Comparison of ENCODE assay signal across 9 cellular contexts in the genomic region with DNA sequence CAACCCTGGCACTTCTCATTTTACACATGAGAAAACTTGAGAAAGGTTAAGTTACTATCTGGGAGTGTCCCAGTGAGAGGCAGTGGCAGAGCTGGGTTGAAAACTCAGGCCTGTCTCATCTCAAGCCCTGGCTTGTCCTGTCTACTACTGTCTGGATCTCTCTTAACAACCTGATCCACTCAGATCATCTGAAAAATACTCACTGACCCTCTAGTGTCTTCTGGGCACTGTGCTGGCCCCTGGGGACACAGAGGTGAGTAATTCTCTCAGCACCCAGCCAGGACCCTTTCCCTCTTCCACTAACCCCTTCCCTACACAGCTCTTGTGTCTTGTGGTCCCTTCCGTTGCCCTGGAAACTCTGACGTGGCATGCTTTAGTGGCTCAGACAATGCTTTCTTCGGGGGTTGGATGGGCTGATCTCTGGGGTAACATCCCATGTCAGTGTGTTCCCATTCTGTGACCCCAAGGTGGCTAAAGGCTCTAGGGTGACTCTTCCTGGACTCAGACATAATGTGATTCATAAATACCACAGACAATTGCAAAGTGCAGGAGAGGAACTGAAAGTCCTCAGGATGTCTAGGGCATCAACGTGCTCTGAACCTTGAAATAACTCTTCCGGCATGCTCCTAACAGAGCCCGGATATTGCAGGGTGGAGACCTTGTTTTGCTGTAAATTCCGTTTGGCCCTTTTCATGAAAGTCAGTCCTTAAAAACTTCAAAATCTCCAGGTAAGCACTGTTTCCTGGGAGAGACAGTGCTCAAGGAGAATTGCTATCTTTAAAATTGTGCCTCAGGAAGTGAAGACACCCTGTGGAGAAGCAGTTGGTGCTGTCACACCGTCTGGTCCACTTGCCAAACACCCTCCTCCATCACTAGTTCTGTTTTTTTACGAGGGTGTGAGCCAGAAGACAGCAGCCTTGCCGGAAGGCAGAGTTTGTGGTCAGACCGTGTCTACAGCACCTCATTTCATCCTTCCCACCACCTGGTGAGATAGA. TPM values are rescaled to one million over a fixed set of nuclear protein-coding genes. Genes with fewer than 3 reads are reported as not detected.
DNase-seq lines count a peak whose midpoint lies in the region; ATAC-seq and TF ChIP-seq lines count a peak whose summit lies in the region.
"Had no signal": no experiment of that assay in that cellular context is flagged by ENCODE, and none has a peak within 500 bp of the region (broad histone marks: within the 10 kb centered on the region; RNA-seq: fewer than 3 reads in every experiment).

No MANE protein-coding gene starts in this region.

- peak overlapping the region; percentile 74 for H3K9ac ChIP-seq in Loucy (ENCODE audit: low read depth, low read length, poor library complexity, severe bottlenecking)
- peak overlapping the region; percentile 37 for H3K9ac ChIP-seq in mesendoderm (ENCODE audit: low read length)
- no peak overlapping the region for H3K9ac ChIP-seq in GM23248

- H2BK120ac ChIP-seq in mesendoderm (ENCODE audit: low read depth, low read length) = peak overlapping the region; percentile 92

- peak overlapping the region; percentile 85 for H2BK5ac ChIP-seq in mesendoderm (ENCODE audit: low read length)

- H3K18ac ChIP-seq in mesendoderm (ENCODE audit: low read length) = peak overlapping the region; percentile 78

- peak overlapping the region; percentile 79 for H3K56ac ChIP-seq in mesendoderm (ENCODE audit: low read length)

- in situ Hi-C loops in GM23248 (cut with MboI) = no loop called here

- H3K79me1 ChIP-seq in mesendoderm (ENCODE audit: low read length) = no peaks in the 10 kb centered on the region

- ATAC-seq in GM21619 (IDR thresholded peaks at IDR 0.05; ENCODE audit: unreplicated experiment) (peak; percentile 79), upper lobe of right lung (peak; percentile 67)

- no peaks in the 10 kb centered on the region for H3K27me3 ChIP-seq in Loucy (ENCODE audit: insufficient read depth, low read length, poor library complexity, severe bottlenecking)
- H3K27me3 ChIP-seq in mesendoderm (ENCODE audit: insufficient read depth, low read length, poor library complexity) = peaks cover 10% of the 10 kb centered on the region
- peaks cover 22% of the 10 kb centered on the region for H3K27me3 ChIP-seq in upper lobe of right lung
- H3K27me3 ChIP-seq in GM23248 (replicated peaks; ENCODE audit: insufficient read depth) = peaks cover 27% of the 10 kb centered on the region

- H3K9me2 ChIP-seq in Loucy (replicated peaks; ENCODE audit: low read depth, low read length) (no peaks in the 10 kb centered on the region), GM23248 (ENCODE audit: insufficient read depth) (no peaks in the 10 kb centered on the region)

- H3K23ac ChIP-seq in mesendoderm (ENCODE audit: low read length) = peak overlapping the region; percentile 10

- H3K4me2 ChIP-seq in Loucy (ENCODE audit: low read depth, low read length, poor library complexity, severe bottlenecking) = peak overlapping the region; percentile 74
- no peak overlapping the region for H3K4me2 ChIP-seq in mesendoderm (ENCODE audit: low read length)
- no peak overlapping the region for H3K4me2 ChIP-seq in GM23248 (ENCODE audit: unreplicated experiment)

- peak overlapping the region; percentile 59 for H3K4me3 ChIP-seq in Loucy (ENCODE audit: low read length, poor library complexity, severe bottlenecking)
- no peak overlapping the region for H3K4me3 ChIP-seq in mesendoderm (ENCODE audit: low read length)
- no peak overlapping the region for H3K4me3 ChIP-seq in upper lobe of right lung
- no peak overlapping the region for H3K4me3 ChIP-seq in GM23248

- H3K4ac ChIP-seq in mesendoderm (ENCODE audit: low read depth, low read length) = peak overlapping the region; percentile 87

- intact Hi-C loops in upper lobe of right lung (cut with DNase I) = no loop called here

- TF ChIP-seq CTCF in GM10266 (IDR thresholded peaks at IDR 0.05; ENCODE audit: control insufficient read depth, insufficient read depth, low read depth, missing control alignments) = no peak
- TF ChIP-seq CTCF in Loucy (conservative IDR thresholded peaks at IDR 0.05; ENCODE audit: low read length) = no peak
- TF ChIP-seq CTCF in upper lobe of right lung (IDR thresholded peaks at IDR 0.05) = no peak

- no peaks in the 10 kb centered on the region for H3K79me2 ChIP-seq in Loucy (ENCODE audit: insufficient read depth, low read length)
- H3K79me2 ChIP-seq in mesendoderm (ENCODE audit: control insufficient read depth, insufficient read depth, low read length) = no peaks in the 10 kb centered on the region
- H3K79me2 ChIP-seq in GM23248 (ENCODE audit: insufficient read depth) = no peaks in the 10 kb centered on the region

- H3K4me1 ChIP-seq in Loucy (ENCODE audit: insufficient read depth, low read length, poor library complexity, severe bottlenecking) = peaks cover 56% of the 10 kb centered on the region
- H3K4me1 ChIP-seq in mesendoderm (ENCODE audit: control insufficient read depth, low read depth, low read length) = peaks cover 22% of the 10 kb centered on the region
- H3K4me1 ChIP-seq in upper lobe of right lung = no peaks in the 10 kb centered on the region
- no peaks in the 10 kb centered on the region for H3K4me1 ChIP-seq in GM23248 (ENCODE audit: insufficient read depth)

- H3K9me3 ChIP-seq in Loucy (ENCODE audit: insufficient read depth, low read depth, low read length) = no peaks in the 10 kb centered on the region
- H3K9me3 ChIP-seq in upper lobe of right lung = no peaks in the 10 kb centered on the region
- no peaks in the 10 kb centered on the region for H3K9me3 ChIP-seq in GM23248 (ENCODE audit: low read depth)

- peak overlapping the region; percentile 97 for H4K5ac ChIP-seq in mesendoderm (ENCODE audit: low read length)

- H4K8ac ChIP-seq in mesendoderm (ENCODE audit: low read depth, low read length) = no peak overlapping the region

- H2BK15ac ChIP-seq in mesendoderm (replicated peaks; ENCODE audit: low read depth) = no peak overlapping the region

- peak overlapping the region; percentile 13 for H2AK5ac ChIP-seq in mesendoderm (ENCODE audit: low read length)

- no CpG with 5 or more reads among the region's 11 CpGs for WGBS in mesendoderm (ENCODE audit: extremely low coverage, insufficient coverage, low lambda C conversion rate)
- 65 to 71% methylated on average over 11 of the region's 11 CpGs for WGBS in GM23248 (ENCODE audit: low coverage in 1 of 2, low lambda C conversion rate in 2 of 2, missing lambda C conversion rate in 2 of 2), 2 experiments

- H3K27ac ChIP-seq in mesendoderm (ENCODE audit: low read depth, low read length) (peak overlapping the region; percentile 73), upper lobe of right lung (peak overlapping the region; percentile 70), GM23248 (no peak overlapping the region)

- H4K20me1 ChIP-seq in Loucy (ENCODE audit: insufficient read depth, low read length, poor library complexity, severe bottlenecking) (no peaks in the 10 kb centered on the region), GM23248 (ENCODE audit: insufficient read depth) (no peaks in the 10 kb centered on the region)

- peak overlapping the region; percentile 57 for H2AFZ ChIP-seq in Loucy (ENCODE audit: low read length)
- no peak overlapping the region for H2AFZ ChIP-seq in GM23248

- DNase-seq in GM10266 (ENCODE audit: extremely low spot score) (peak; percentile 69), mesendoderm (peak; percentile 90), upper lobe of right lung (no peak), GM23248 (no peak), NCI-H446 treated with DMSO at 0.1 percent for 48 hours (lab: John Stamatoyannopoulos, UW) (no peak)
- DNase-seq in activated CD8-positive, alpha-beta memory T cell treated with anti-CD3 and anti-CD28 coated beads, Interleukin-2, amount 50 U/mL, for 4 hours = peak; percentile 74

- peaks cover 5% of the 10 kb centered on the region; the same call in 1 of the 2 replicates for H3F3A ChIP-seq in Loucy (ENCODE audit: low read depth)
- no peaks in the 10 kb centered on the region for H3F3A ChIP-seq in GM23248 (ENCODE audit: insufficient read depth)

- H3K36me3 ChIP-seq in Loucy (ENCODE audit: insufficient read depth, low read length) (no peaks in the 10 kb centered on the region), mesendoderm (ENCODE audit: control insufficient read depth, insufficient read depth, low read length) (no peaks in the 10 kb centered on the region), upper lobe of right lung (no peaks in the 10 kb centered on the region), GM23248 (ENCODE audit: low read depth) (no peaks in the 10 kb centered on the region)

RNA-seq across cellular contexts. Expression of gene SHISAL2A, which starts 4.0 kb away (rescaled TPM):
- 0.90 TPM for polyA plus RNA-seq in mesendoderm (2013, experiment 1 of 2)
- 0.87 TPM for polyA plus RNA-seq in mesendoderm (2013, experiment 2 of 2)
- 0.81 TPM for total RNA-seq in upper lobe of right lung
- not detected in 2 replicates for total RNA-seq in GM23248 (2014; rRNA removed; shearing (Covaris generic))
- not detected in 2 replicates for polyA plus RNA-seq in GM23248 (2016; fragmentation: Nextera tagmentation; extraction: Ambion mirVana)
- total RNA-seq: frontal cortex had no signal

RNA-seq across cellular contexts. Expression of gene GPX7, which starts 34.8 kb away (rescaled TPM):
- polyA plus RNA-seq in mesendoderm (2013, experiment 1 of 2) = 12.5 TPM
- polyA plus RNA-seq in mesendoderm (2013, experiment 2 of 2) = 13.3 TPM
- 6.2 TPM for total RNA-seq in upper lobe of right lung
- total RNA-seq in GM23248 (2014; rRNA removed; shearing (Covaris generic)) = 38.7 and 44.7 TPM in 2 replicates
- 36.1 and 39.7 TPM in 2 replicates for polyA plus RNA-seq in GM23248 (2016; fragmentation: Nextera tagmentation; extraction: Ambion mirVana)

Comparison
In these comparisons a context has a peak if more than half of its experiments do, and no peak if none do; other contexts are left out.
1. DNase-seq: peak in GM10266 (single experiment), activated CD8-positive, alpha-beta memory T cell treated with anti-CD3 and anti-CD28 coated beads, Interleukin-2, amount 50 U/mL, for 4 hours (single experiment) and mesendoderm (single experiment); none in upper lobe of right lung (single experiment), GM23248 (single experiment) and NCI-H446 treated with DMSO at 0.1 percent for 48 hours (single experiment).